ENCODE assay signal across 2 cellular contexts in genomic region chr3:10195692-10196091, GRCh38.
TF ChIP-seq lines count a peak whose summit lies in the region.

No MANE protein-coding gene starts in this region.

TF ChIP-seq in liver, 16 proteins besides CTCF, POLR2A, EP300 and RAD21:
- TF ChIP-seq HNF4A (conservative IDR thresholded peaks at IDR 0.05) (peak; percentile 53 to 55), HNF4G (IDR thresholded peaks at IDR 0.05) (no peak), SP1 (IDR thresholded peaks at IDR 0.05) (peak; percentile 75), FOXA2 (IDR thresholded peaks at IDR 0.05) (no peak), NR2F2 (IDR thresholded peaks at IDR 0.05) (peak; percentile 23), JUND (IDR thresholded peaks at IDR 0.05) (peak in 1 of 2 donors; percentile 45), RXRA (IDR thresholded peaks at IDR 0.05) (peak; percentile 73 to 77)

TF ChIP-seq in HepG2, 621 proteins besides CTCF, POLR2A, EP300 and RAD21:
- TF ChIP-seq ZNF580 (CRISPR knock-in tag; IDR thresholded peaks at IDR 0.05; ENCODE audit: borderline replicate concordance, low read depth) (no peak), ZNF33A (CRISPR knock-in tag; IDR thresholded peaks at IDR 0.05; ENCODE audit: borderline replicate concordance) (no peak), ZNF569 (CRISPR knock-in tag; IDR thresholded peaks at IDR 0.05; ENCODE audit: borderline replicate concordance) (no peak), ZNF709 (CRISPR knock-in tag; IDR thresholded peaks at IDR 0.05) (no peak), ZNF441 (CRISPR knock-in tag; IDR thresholded peaks at IDR 0.05; ENCODE audit: borderline replicate concordance) (no peak), HMGXB3 (CRISPR knock-in tag; IDR thresholded peaks at IDR 0.05; ENCODE audit: borderline replicate concordance) (no peak), MXD3 (CRISPR knock-in tag; IDR thresholded peaks at IDR 0.05) (no peak), ARID3A (IDR thresholded peaks at IDR 0.05; ENCODE audit: low read depth, low read length) (no peak), NCOA5 (CRISPR knock-in tag; IDR thresholded peaks at IDR 0.05) (no peak), ZMYM3 (CRISPR knock-in tag; IDR thresholded peaks at IDR 0.05) (no peak), ZNF17 (CRISPR knock-in tag; IDR thresholded peaks at IDR 0.05) (no peak), ZNF142 (CRISPR knock-in tag; IDR thresholded peaks at IDR 0.05) (no peak), FOSL2 (CRISPR knock-in tag; IDR thresholded peaks at IDR 0.05) (no peak), ZNF335 (CRISPR knock-in tag; IDR thresholded peaks at IDR 0.05) (no peak), ZNF766 (CRISPR knock-in tag; IDR thresholded peaks at IDR 0.05; ENCODE audit: borderline replicate concordance) (no peak), KLF15 (CRISPR knock-in tag; IDR thresholded peaks at IDR 0.05; ENCODE audit: borderline replicate concordance) (no peak), GTF3A (CRISPR knock-in tag; conservative IDR thresholded peaks at IDR 0.05) (no peak), BORCS8-MEF2B (CRISPR knock-in tag; IDR thresholded peaks at IDR 0.05) (no peak), IRF9 (CRISPR knock-in tag; IDR thresholded peaks at IDR 0.05; ENCODE audit: borderline replicate concordance) (no peak), PLSCR1 (CRISPR knock-in tag; IDR thresholded peaks at IDR 0.05; ENCODE audit: borderline replicate concordance) (no peak)
